Comparison of ENCODE assay signal across 1 cellular context in the genomic region with DNA sequence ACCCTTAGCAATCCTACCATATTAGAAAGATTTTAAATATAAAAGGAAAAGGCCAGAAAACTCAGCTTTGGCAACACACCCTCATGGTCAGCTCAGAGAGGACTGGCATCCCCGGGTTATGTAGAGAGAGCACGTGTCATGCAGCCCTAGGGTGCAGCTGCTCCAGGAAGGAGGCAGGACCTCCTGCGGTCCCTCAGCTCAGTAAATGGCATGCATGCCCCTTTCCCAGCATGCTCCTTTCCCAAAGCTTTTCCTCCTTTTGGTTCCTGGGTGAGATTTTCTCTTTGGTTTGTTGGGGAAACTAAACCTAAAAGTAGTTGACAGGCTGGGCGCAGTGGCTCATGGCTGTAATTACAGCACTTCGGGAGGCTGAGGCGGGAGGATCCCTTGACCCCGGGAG.
TF ChIP-seq lines count a peak whose summit lies in the region.

No MANE protein-coding gene starts in this region.

TF ChIP-seq in H1, 55 proteins besides CTCF, POLR2A, EP300 and RAD21 (continued from another document):
- no peak for TF ChIP-seq SUZ12 (IDR thresholded peaks at IDR 0.05; ENCODE audit: low read length)
